Comparison of ENCODE assay signal across 8 cellular contexts in the genomic region with DNA sequence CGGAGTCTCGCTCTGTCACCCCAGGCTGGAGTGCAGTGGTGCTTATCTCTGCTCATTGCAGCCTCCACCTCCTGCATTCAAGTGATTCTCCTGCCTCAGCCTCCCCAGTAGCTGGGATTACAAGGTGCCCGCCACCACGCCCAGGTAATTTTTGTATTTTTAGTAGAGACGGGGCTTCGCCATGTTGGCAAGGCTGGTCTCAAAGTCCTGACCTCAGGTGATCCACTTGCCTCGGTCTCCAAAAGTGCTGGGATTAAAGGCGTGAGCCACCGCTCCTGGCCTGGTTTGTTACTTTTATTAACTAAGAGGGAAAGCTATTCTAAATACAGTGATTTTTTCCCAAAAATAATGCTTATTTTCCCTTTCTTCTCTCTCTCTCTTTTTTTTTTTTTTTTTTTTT. TPM values are rescaled to one million over a fixed set of nuclear protein-coding genes. Genes with fewer than 3 reads are reported as not detected.
DNase-seq lines count a peak whose midpoint lies in the region; ATAC-seq, FAIRE-seq and TF ChIP-seq lines count a peak whose summit lies in the region.

No MANE protein-coding gene starts in this region.

- no peaks in the 10 kb centered on the region for H3K36me3 ChIP-seq in CD4-positive, CD25-positive, alpha-beta regulatory T cell (ENCODE audit: control insufficient read depth, insufficient read depth, low read length)
- H3K36me3 ChIP-seq in PC-3 (ENCODE audit: low read depth, low read length) (peaks cover 16% of the 10 kb centered on the region), endothelial cell of umbilical vein (ENCODE audit: control insufficient read depth in 2 of 2, extremely low read depth in 1 of 2, insufficient read depth in 2 of 2, low read length in 2 of 2) (peaks cover 0 to 8% of the 10 kb centered on the region in 2 experiments), pancreas (no peaks in the 10 kb centered on the region)

- CTCF ChIA-PET in PC-3 (lab: Charles Lee): no interaction called here
- CTCF ChIA-PET in endothelial cell of umbilical vein (lab: Charles Lee): no interaction called here

- POLR2A ChIA-PET in PC-3 (lab: Charles Lee; ENCODE audit: unreplicated experiment): interaction anchor here (0.7 kb wide), 1 partner anchor 330 kb away, joined by 8 read pairs; the partner anchor contains the start of gene CISD2
- POLR2A ChIA-PET in endothelial cell of umbilical vein (lab: Charles Lee): no interaction called here

- DNase-seq in CD4-positive, CD25-positive, alpha-beta regulatory T cell: no peak
- no peak for DNase-seq in PC-3
- no peak for DNase-seq in endothelial cell of umbilical vein (ENCODE audit: low read depth, low spot score)
- no peak for DNase-seq in pancreas
- DNase-seq in LoVo (ENCODE audit: low spot score): no peak
- no peak for DNase-seq in Kasumi-1 (lab: John Stamatoyannopoulos, UW)

- peaks cover 5% of the 10 kb centered on the region for H3K27me3 ChIP-seq in CD4-positive, CD25-positive, alpha-beta regulatory T cell (ENCODE audit: control insufficient read depth, insufficient read depth, low read length)
- H3K27me3 ChIP-seq in PC-3 (ENCODE audit: low read length) (no peaks in the 10 kb centered on the region), endothelial cell of umbilical vein (ENCODE audit: control insufficient read depth in 2 of 2, insufficient read depth in 2 of 2, low read length in 2 of 2) (peaks cover 0 to 2% of the 10 kb centered on the region in 2 experiments), pancreas (no peaks in the 10 kb centered on the region)

- H3K9ac ChIP-seq in PC-3 (ENCODE audit: low read length) (peak overlapping the region; percentile 77; the same call in 1 of the 2 replicates), endothelial cell of umbilical vein (replicated peaks; ENCODE audit: extremely low read depth, insufficient read depth, low read length) (no peak overlapping the region)

- peak overlapping the region; percentile 98 to 100 (median 99) for H3K27ac Mint-ChIP-seq in CD4-positive, CD25-positive, alpha-beta regulatory T cell

- H3K27ac ChIP-seq in CD4-positive, CD25-positive, alpha-beta regulatory T cell (ENCODE audit: insufficient read depth, low read length, poor library complexity, severe bottlenecking): peak overlapping the region; percentile 85
- H3K27ac ChIP-seq in PC-3 (ENCODE audit: low read length) (no peak overlapping the region), endothelial cell of umbilical vein (ENCODE audit: insufficient read depth, low read depth, low read length) (no peak overlapping the region), pancreas (no peak overlapping the region)

- no peak for ATAC-seq in CD4-positive, CD25-positive, alpha-beta regulatory T cell (ENCODE audit: low read depth in 2 of 2)
- ATAC-seq in PC-3 (no peak), pancreas (no peak), GM19035 (IDR thresholded peaks at IDR 0.05; ENCODE audit: unreplicated experiment) (no peak), GM19328 (IDR thresholded peaks at IDR 0.05; ENCODE audit: unreplicated experiment) (no peak)

- BruUV-seq in PC-3 (replicated peaks; lab: Mats Ljungman, UMichigan) (no TSS peak), endothelial cell of umbilical vein (replicated peaks; lab: Mats Ljungman, UMichigan) (no TSS peak)

- H3K36me3 Mint-ChIP-seq in CD4-positive, CD25-positive, alpha-beta regulatory T cell: no peaks in the 10 kb centered on the region

- H2AFZ ChIP-seq in PC-3 (ENCODE audit: low read length) (peak overlapping the region; percentile 96), endothelial cell of umbilical vein (ENCODE audit: low read depth, low read length) (peak overlapping the region; percentile 86)

- peak overlapping the region; percentile 94 for H3K4me3 ChIP-seq in CD4-positive, CD25-positive, alpha-beta regulatory T cell (ENCODE audit: low read depth, low read length)
- peak overlapping the region; percentile 99 for H3K4me3 ChIP-seq in PC-3 (ENCODE audit: low read length)
- no peak overlapping the region for H3K4me3 ChIP-seq in endothelial cell of umbilical vein (replicated peaks in 1 of 3; ENCODE audit: insufficient read depth in 1 of 3, low read depth in 1 of 3, low read length in 3 of 3)
- peak overlapping the region; percentile 52 to 69 (median 58) for H3K4me3 ChIP-seq in pancreas

- no peaks in the 10 kb centered on the region for H3K9me3 ChIP-seq in CD4-positive, CD25-positive, alpha-beta regulatory T cell (ENCODE audit: control insufficient read depth in 2 of 2, low read length in 2 of 2)
- H3K9me3 ChIP-seq in PC-3 (ENCODE audit: low read length) (no peaks in the 10 kb centered on the region), endothelial cell of umbilical vein (replicated peaks; ENCODE audit: control insufficient read depth, insufficient read depth, low read length) (no peaks in the 10 kb centered on the region), pancreas (no peaks in the 10 kb centered on the region)

- dilution Hi-C loops in endothelial cell of umbilical vein (cut with MboI; ENCODE audit: extremely low pct_ligation_motif_present, low sequenced_read_pairs): no loop called here

- H3K79me2 ChIP-seq in PC-3 (ENCODE audit: low read length) (peaks cover 28% of the 10 kb centered on the region), endothelial cell of umbilical vein (ENCODE audit: control insufficient read depth, insufficient read depth, low read length) (peaks cover 30% of the 10 kb centered on the region)

- 73 to 81% methylated on average over 9 of the region's 9 CpGs for WGBS in pancreas, 2 donors

- H3K27me3 Mint-ChIP-seq in CD4-positive, CD25-positive, alpha-beta regulatory T cell: peaks cover 10% of the 10 kb centered on the region

- H3K4me1 Mint-ChIP-seq in CD4-positive, CD25-positive, alpha-beta regulatory T cell: peaks cover 13 to 27% (median 25%) of the 10 kb centered on the region in 4 donors

- H3K4me2 ChIP-seq in PC-3 (ENCODE audit: low read length) (peak overlapping the region; percentile 94), endothelial cell of umbilical vein (ENCODE audit: insufficient read depth, low read length) (peak overlapping the region; percentile 92)

- FAIRE-seq in endothelial cell of umbilical vein (lab: Jason Lieb, UNC): no peak
- no peak for FAIRE-seq in pancreas (lab: Jason Lieb, UNC)

- no peaks in the 10 kb centered on the region for H3K9me2 ChIP-seq in PC-3 (replicated peaks; ENCODE audit: low read length)

- no peaks in the 10 kb centered on the region for H3F3A ChIP-seq in PC-3 (ENCODE audit: low read length, unreplicated experiment)

- H3K4me1 ChIP-seq in CD4-positive, CD25-positive, alpha-beta regulatory T cell (ENCODE audit: control insufficient read depth, insufficient read depth, low read length, poor library complexity, severe bottlenecking): peaks cover 26% of the 10 kb centered on the region
- peaks cover 6% of the 10 kb centered on the region; the same call in 1 of the 2 replicates for H3K4me1 ChIP-seq in PC-3 (ENCODE audit: insufficient read depth, low read length)
- peaks cover 11% of the 10 kb centered on the region for H3K4me1 ChIP-seq in endothelial cell of umbilical vein (ENCODE audit: control insufficient read depth, extremely low read depth, insufficient read depth, low read length)
- H3K4me1 ChIP-seq in pancreas: no peaks in the 10 kb centered on the region

- peaks cover 0 to 1% (median 0%) of the 10 kb centered on the region in 7 donors for H3K9me3 Mint-ChIP-seq in CD4-positive, CD25-positive, alpha-beta regulatory T cell

- peak overlapping the region; percentile 94 to 99 (median 96) for H3K4me3 Mint-ChIP-seq in CD4-positive, CD25-positive, alpha-beta regulatory T cell

- intact Hi-C loops in PC-3 (cut with micrococcal nuclease) (loop anchor here (5.0 kb wide), 1 partner anchor 47 kb away; no protein-coding TSS in a partner anchor), endothelial cell of umbilical vein (cut with micrococcal nuclease) (loop anchor here (2.0 kb wide), 1 partner anchor 372 kb away; the partner anchor contains the start of gene UBE2D3), pancreas (cut with DNase I) (no loop called here)

- TF ChIP-seq CTCF in PC-3 (conservative IDR thresholded peaks at IDR 0.05; ENCODE audit: low read depth, low read length) (no peak), endothelial cell of umbilical vein (IDR thresholded peaks at IDR 0.05; ENCODE audit: extremely low read depth in 1 of 2, insufficient read depth in 1 of 2, low read depth in 1 of 2, low read length in 2 of 2) (no peak), pancreas (IDR thresholded peaks at IDR 0.05) (no peak)

- no peak for TF ChIP-seq POLR2A in endothelial cell of umbilical vein (IDR thresholded peaks at IDR 0.05; ENCODE audit: low read depth, low read length)

- H3K9me1 ChIP-seq in endothelial cell of umbilical vein (replicated peaks; ENCODE audit: control insufficient read depth, extremely low read depth, insufficient read depth, low read length): no peaks in the 10 kb centered on the region

- H4K20me1 ChIP-seq in PC-3 (ENCODE audit: low read length) (no peaks in the 10 kb centered on the region), endothelial cell of umbilical vein (replicated peaks; ENCODE audit: control insufficient read depth, extremely low read depth, insufficient read depth, low read length) (no peaks in the 10 kb centered on the region)

TF ChIP-seq in endothelial cell of umbilical vein, 7 proteins besides CTCF, POLR2A, EP300 and RAD21:
- TF ChIP-seq FOS (IDR thresholded peaks at IDR 0.05; ENCODE audit: borderline replicate concordance, insufficient read depth, low read length): no peak
- no peak for TF ChIP-seq MAX (IDR thresholded peaks at IDR 0.05; ENCODE audit: insufficient read depth, insufficient read length)
- TF ChIP-seq MYC (IDR thresholded peaks at IDR 0.05; ENCODE audit: low read depth, low read length): no peak

RNA-seq across cellular contexts. Expression of gene CENPE, which starts 0.9 kb away (rescaled TPM):
- total RNA-seq in CD4-positive, CD25-positive, alpha-beta regulatory T cell: 17.7 TPM
- polyA plus RNA-seq in CD4-positive, CD25-positive, alpha-beta regulatory T cell: 1 to 10 TPM in 1 of 4 donors, under 1 TPM in 3; 0.46 to 1.8 (median 0.98) TPM
- total RNA-seq in PC-3 (2014; rRNA removed): 15.3 and 17.3 TPM in 2 replicates
- 45.7 and 50.8 TPM in 2 replicates for total RNA-seq in endothelial cell of umbilical vein
- polyA plus RNA-seq in endothelial cell of umbilical vein: 1.3 and 1.7 TPM in 2 replicates
- polyA plus RNA-seq in endothelial cell of umbilical vein (2011; cell fraction: cytosol; rRNA removed): 3.9 and 4.9 TPM in 2 replicates
- polyA plus RNA-seq in endothelial cell of umbilical vein (2011; cell fraction: nucleus; rRNA removed): 9.9 and 23.6 TPM in 2 replicates
- 14.2 and 27.7 TPM in 2 replicates for polyA plus RNA-seq in endothelial cell of umbilical vein (2012)
- polyA minus RNA-seq in endothelial cell of umbilical vein: 8.3 and 8.7 TPM in 2 replicates
- 9.1 TPM for polyA minus RNA-seq in endothelial cell of umbilical vein (2011; cell fraction: cytosol; rRNA and poly(A)+ RNA removed)
- 23.5 and 43.5 TPM in 2 replicates for polyA minus RNA-seq in endothelial cell of umbilical vein (2011; cell fraction: nucleus; rRNA and poly(A)+ RNA removed)
- total RNA-seq in pancreas: 1 to 10 TPM in 1 of 6 donors, under 1 TPM in 5; 0.05 to 2.7 (median 0.64) TPM
- polyA plus RNA-seq in pancreas: under 1 TPM; 0.04 to 0.05 TPM

Comparison
In these comparisons a context has a peak if more than half of its experiments do, and no peak if none do; other contexts are left out.
1. H3K4me3 ChIP-seq: peak in CD4-positive, CD25-positive, alpha-beta regulatory T cell (single experiment), PC-3 (single experiment) and pancreas (4 of 4); none in endothelial cell of umbilical vein (0 of 3).
2. intact Hi-C loops: an anchor here in PC-3 (5.0 kb wide) and endothelial cell of umbilical vein (2.0 kb wide); none called in pancreas.